10 cellular contexts compared by ENCODE assay signal in genomic region chr9:137034039-137034708, GRCh38. TPM values are rescaled to one million over a fixed set of nuclear protein-coding genes. Genes with fewer than 3 reads are reported as not detected.
DNase-seq lines count a peak whose midpoint lies in the region; TF ChIP-seq lines count a peak whose summit lies in the region.
"Had no signal": no experiment of that assay in that cellular context is flagged by ENCODE, and none has a peak within 500 bp of the region (broad histone marks: within the 10 kb centered on the region; RNA-seq: fewer than 3 reads in every experiment).

No MANE protein-coding gene starts in this region.

- H3K27ac ChIP-seq in HL-60 (replicated peaks), result peak overlapping the region; percentile 98
- no peak overlapping the region for H3K27ac ChIP-seq in neuronal stem cell (replicated peaks; ENCODE audit: low read length)
- H3K27ac ChIP-seq: parathyroid adenoma had no signal

- no peaks in the 10 kb centered on the region for H3K9me3 ChIP-seq in neuronal stem cell (replicated peaks in 1 of 2; ENCODE audit: control insufficient read depth in 2 of 2, insufficient read depth in 1 of 2, low read depth in 1 of 2, low read length in 2 of 2)

- no peaks in the 10 kb centered on the region for H3K27me3 ChIP-seq in HL-60 (ENCODE audit: insufficient read depth, poor library complexity, severe bottlenecking)
- H3K27me3 ChIP-seq in neuronal stem cell (ENCODE audit: control insufficient read depth in 3 of 3, insufficient read depth in 3 of 3, low read depth in 1 of 3, low read length in 3 of 3), result peaks cover 0 to 1% (median 0%) of the 10 kb centered on the region in 3 experiments

- TF ChIP-seq CTCF in HL-60 (IDR thresholded peaks at IDR 0.05; ENCODE audit: insufficient read depth, low read length), result no peak

- H2BK5ac ChIP-seq in neuronal stem cell (ENCODE audit: low read length), result no peak overlapping the region

- H2BK15ac ChIP-seq in neuronal stem cell (ENCODE audit: low read length), result peak overlapping the region; percentile 89

- peak overlapping the region; percentile 59 for H2BK12ac ChIP-seq in neuronal stem cell (ENCODE audit: low read length)

- peaks cover 4 to 8% of the 10 kb centered on the region in 2 donors for H3K4me1 ChIP-seq in neuronal stem cell (ENCODE audit: control insufficient read depth in 2 of 2, insufficient read depth in 1 of 2, low read depth in 1 of 2, low read length in 2 of 2)

- peak overlapping the region; percentile 67 for H3K4me3 Mint-ChIP-seq in activated T-helper 1 cell treated with anti-CD3 and anti-CD28 coated beads, Interleukin-12 subunit alpha, Interleukin-12 subunit beta, Interleukin-2, Interleukin-4 antibody, amounts not matched to agents 30 ng/mL and 10 ng/mL and 1 ng/mL, durations not matched to agents 14 hours and 24 hours and 36 hours

- DNase-seq in SIG-M5 treated with dmso at 0.1 percent for 504 hours (lab: John Stamatoyannopoulos, UW; ENCODE audit: unreplicated experiment), result peak; percentile 68
- DNase-seq in SIG-M5 (lab: John Stamatoyannopoulos, UW), result no peak
- DNase-seq in HL-60 (ENCODE audit: low read depth in 1 of 2, low spot score in 1 of 2), result peak; percentile 95
- DNase-seq in activated T-helper 1 cell treated with anti-CD3 and anti-CD28 coated beads, Interleukin-12 subunit alpha, Interleukin-12 subunit beta, Interleukin-2, Interleukin-4 antibody, amounts not matched to agents 30 ng/mL and 10 ng/mL and 1 ng/mL, durations not matched to agents 14 hours and 24 hours and 36 hours (ENCODE audit: low spot score), result no peak
- DNase-seq in neuronal stem cell (ENCODE audit: low spot score), result no peak
- DNase-seq in stimulated activated CD4-positive, alpha-beta T cell treated with anti-CD3 and anti-CD28 coated beads, Interleukin-4, amount 100 ng/mL, for 1 hour, result no peak
- DNase-seq in SK-N-DZ (ENCODE audit: low spot score), result no peak
- DNase-seq in hippocampal formation (lab: John Stamatoyannopoulos, UW), result no peak
- DNase-seq: NCI-H1417 treated with DMSO at 0.1 percent for 48 hours had no signal

- H4K8ac ChIP-seq in neuronal stem cell (ENCODE audit: low read depth, low read length), result no peak overlapping the region

- peak overlapping the region; percentile 55 for H3K23ac ChIP-seq in neuronal stem cell (ENCODE audit: low read depth, low read length, poor library complexity)

- H3K79me1 ChIP-seq in neuronal stem cell (ENCODE audit: low read depth, low read length), result peaks cover 3% of the 10 kb centered on the region

- peaks cover 0 to 14% of the 10 kb centered on the region in 2 donors for H3K36me3 ChIP-seq in neuronal stem cell (replicated peaks in 1 of 2; ENCODE audit: control insufficient read depth in 2 of 2, insufficient read depth in 2 of 2, low read length in 2 of 2)

- H2AK5ac ChIP-seq in neuronal stem cell (ENCODE audit: low read depth, low read length), result peak overlapping the region; percentile 99

- peak overlapping the region; percentile 94 for H3K18ac ChIP-seq in neuronal stem cell (ENCODE audit: low read length)

- peak overlapping the region; percentile 89 for H2BK120ac ChIP-seq in neuronal stem cell (ENCODE audit: low read depth, low read length)

- no CpG with 5 or more reads among the region's 15 CpGs for WGBS in neuronal stem cell (ENCODE audit: extremely low coverage in 2 of 2, insufficient read length in 2 of 2, insufficient replicate concordance in 1 of 2), 2 donors

- H3K36me3 Mint-ChIP-seq in activated T-helper 1 cell treated with anti-CD3 and anti-CD28 coated beads, Interleukin-12 subunit alpha, Interleukin-12 subunit beta, Interleukin-2, Interleukin-4 antibody, amounts not matched to agents 30 ng/mL and 10 ng/mL and 1 ng/mL, durations not matched to agents 14 hours and 24 hours and 36 hours (ENCODE audit: low read depth), result peaks cover 2% of the 10 kb centered on the region

- no peaks in the 10 kb centered on the region for H3K9me3 Mint-ChIP-seq in activated T-helper 1 cell treated with anti-CD3 and anti-CD28 coated beads, Interleukin-12 subunit alpha, Interleukin-12 subunit beta, Interleukin-2, Interleukin-4 antibody, amounts not matched to agents 30 ng/mL and 10 ng/mL and 1 ng/mL, durations not matched to agents 14 hours and 24 hours and 36 hours

- peaks cover 36% of the 10 kb centered on the region for H3K4me1 Mint-ChIP-seq in activated T-helper 1 cell treated with anti-CD3 and anti-CD28 coated beads, Interleukin-12 subunit alpha, Interleukin-12 subunit beta, Interleukin-2, Interleukin-4 antibody, amounts not matched to agents 30 ng/mL and 10 ng/mL and 1 ng/mL, durations not matched to agents 14 hours and 24 hours and 36 hours (ENCODE audit: low read depth)

- no peak overlapping the region for H3K4me2 ChIP-seq in neuronal stem cell (ENCODE audit: insufficient read depth, low read length, poor library complexity, severe bottlenecking)

- no peak overlapping the region for H4K91ac ChIP-seq in neuronal stem cell (ENCODE audit: low read depth, low read length, poor library complexity)

- intact Hi-C loops in activated T-helper 1 cell treated with anti-CD3 and anti-CD28 coated beads, Interleukin-12 subunit alpha, Interleukin-12 subunit beta, Interleukin-2, Interleukin-4 antibody, amounts not matched to agents 30 ng/mL and 10 ng/mL and 1 ng/mL, durations not matched to agents 14 hours and 24 hours and 36 hours (cut with micrococcal nuclease), result loop anchor here (2.0 kb wide), 3 partner anchors 33 to 191 kb away; partner anchors contain the start of genes AJM1 and PAXX

- peak overlapping the region; percentile 39 for H3K14ac ChIP-seq in neuronal stem cell (ENCODE audit: low read length)

- H2AFZ ChIP-seq in neuronal stem cell (ENCODE audit: low read length), result no peak overlapping the region
- H2AFZ ChIP-seq: parathyroid adenoma had no signal

- no peak overlapping the region for H3K4ac ChIP-seq in neuronal stem cell (ENCODE audit: low read length)

- H3K27ac Mint-ChIP-seq in activated T-helper 1 cell treated with anti-CD3 and anti-CD28 coated beads, Interleukin-12 subunit alpha, Interleukin-12 subunit beta, Interleukin-2, Interleukin-4 antibody, amounts not matched to agents 30 ng/mL and 10 ng/mL and 1 ng/mL, durations not matched to agents 14 hours and 24 hours and 36 hours, result peak overlapping the region; percentile 87

- H3K4me3 ChIP-seq in HL-60 (replicated peaks; ENCODE audit: insufficient read depth, low read length) (peak overlapping the region; percentile 88), neuronal stem cell (ENCODE audit: low read length in 2 of 2) (no peak overlapping the region)

- H3K27me3 Mint-ChIP-seq in activated T-helper 1 cell treated with anti-CD3 and anti-CD28 coated beads, Interleukin-12 subunit alpha, Interleukin-12 subunit beta, Interleukin-2, Interleukin-4 antibody, amounts not matched to agents 30 ng/mL and 10 ng/mL and 1 ng/mL, durations not matched to agents 14 hours and 24 hours and 36 hours (ENCODE audit: insufficient read depth), result no peaks in the 10 kb centered on the region

- H3K9ac ChIP-seq in neuronal stem cell (ENCODE audit: low read depth, low read length, poor library complexity), result no peak overlapping the region
- H3K9ac ChIP-seq: parathyroid adenoma had no signal

RNA-seq across cellular contexts. Expression of gene FUT7, which starts 2.3 kb away (rescaled TPM):
- total RNA-seq in activated T-helper 1 cell treated with anti-CD3 and anti-CD28 coated beads, Interleukin-12 subunit alpha, Interleukin-12 subunit beta, Interleukin-2, Interleukin-4 antibody, amounts not matched to agents 30 ng/mL and 10 ng/mL and 1 ng/mL, durations not matched to agents 14 hours and 24 hours and 36 hours, result 0.16 and 0.22 TPM in 2 replicates
- polyA plus RNA-seq in neuronal stem cell (2013, experiment 1 of 2), result not detected
- not detected for polyA plus RNA-seq in neuronal stem cell (2013, experiment 2 of 2)
- 0.22 TPM in 1 of 2 replicates, not detected in the other for polyA plus RNA-seq in SK-N-DZ (2014; cell fraction: cytosol; rRNA removed)
- polyA plus RNA-seq in SK-N-DZ (2014; cell fraction: nucleus; rRNA removed), result 0.15 TPM in 2 replicates

RNA-seq across cellular contexts. Expression of gene ABCA2, which starts 6.1 kb away (rescaled TPM):
- total RNA-seq in activated T-helper 1 cell treated with anti-CD3 and anti-CD28 coated beads, Interleukin-12 subunit alpha, Interleukin-12 subunit beta, Interleukin-2, Interleukin-4 antibody, amounts not matched to agents 30 ng/mL and 10 ng/mL and 1 ng/mL, durations not matched to agents 14 hours and 24 hours and 36 hours, result 25.7 and 26.9 TPM in 2 replicates
- polyA plus RNA-seq in neuronal stem cell (2013, experiment 1 of 2), result 27.7 TPM
- polyA plus RNA-seq in neuronal stem cell (2013, experiment 2 of 2), result 24.0 TPM
- polyA plus RNA-seq in SK-N-DZ (2014; cell fraction: cytosol; rRNA removed), result 13.0 and 16.4 TPM in 2 replicates
- polyA plus RNA-seq in SK-N-DZ (2014; cell fraction: nucleus; rRNA removed), result 89.2 and 146 TPM in 2 replicates

RNA-seq across cellular contexts. Expression of gene NPDC1, which starts 11.8 kb away (rescaled TPM):
- 78.2 and 80.1 TPM in 2 replicates for total RNA-seq in activated T-helper 1 cell treated with anti-CD3 and anti-CD28 coated beads, Interleukin-12 subunit alpha, Interleukin-12 subunit beta, Interleukin-2, Interleukin-4 antibody, amounts not matched to agents 30 ng/mL and 10 ng/mL and 1 ng/mL, durations not matched to agents 14 hours and 24 hours and 36 hours
- polyA plus RNA-seq in neuronal stem cell (2013, experiment 1 of 2), result 41.2 TPM
- polyA plus RNA-seq in neuronal stem cell (2013, experiment 2 of 2), result 37.6 TPM
- 34.3 and 47.9 TPM in 2 replicates for polyA plus RNA-seq in SK-N-DZ (2014; cell fraction: cytosol; rRNA removed)
- 420 and 583 TPM in 2 replicates for polyA plus RNA-seq in SK-N-DZ (2014; cell fraction: nucleus; rRNA removed)

RNA-seq across cellular contexts. Expression of gene ENTPD2, which starts 19.7 kb away (rescaled TPM):
- total RNA-seq in activated T-helper 1 cell treated with anti-CD3 and anti-CD28 coated beads, Interleukin-12 subunit alpha, Interleukin-12 subunit beta, Interleukin-2, Interleukin-4 antibody, amounts not matched to agents 30 ng/mL and 10 ng/mL and 1 ng/mL, durations not matched to agents 14 hours and 24 hours and 36 hours, result not detected in 2 replicates
- 0.01 TPM for polyA plus RNA-seq in neuronal stem cell (2013, experiment 1 of 2)
- not detected for polyA plus RNA-seq in neuronal stem cell (2013, experiment 2 of 2)
- polyA plus RNA-seq in SK-N-DZ (2014; cell fraction: cytosol; rRNA removed), result not detected in 2 replicates
- polyA plus RNA-seq in SK-N-DZ (2014; cell fraction: nucleus; rRNA removed), result 1.2 TPM in 1 of 2 replicates, not detected in the other

RNA-seq across cellular contexts. Expression of gene SAPCD2, which starts 36.2 kb away (rescaled TPM):
- 23.9 and 25.1 TPM in 2 replicates for total RNA-seq in activated T-helper 1 cell treated with anti-CD3 and anti-CD28 coated beads, Interleukin-12 subunit alpha, Interleukin-12 subunit beta, Interleukin-2, Interleukin-4 antibody, amounts not matched to agents 30 ng/mL and 10 ng/mL and 1 ng/mL, durations not matched to agents 14 hours and 24 hours and 36 hours
- polyA plus RNA-seq in neuronal stem cell (2013, experiment 1 of 2), result 15.6 TPM
- polyA plus RNA-seq in neuronal stem cell (2013, experiment 2 of 2), result 16.0 TPM
- 58.9 and 76.5 TPM in 2 replicates for polyA plus RNA-seq in SK-N-DZ (2014; cell fraction: cytosol; rRNA removed)
- polyA plus RNA-seq in SK-N-DZ (2014; cell fraction: nucleus; rRNA removed), result 89.1 and 125 TPM in 2 replicates

Comparison
In these comparisons a context has a peak if more than half of its experiments do, and no peak if none do; other contexts are left out.
1. DNase-seq: peak in SIG-M5 treated with dmso at 0.1 percent for 504 hours (single experiment) and HL-60 (2 of 2); none in SIG-M5 (single experiment), activated T-helper 1 cell treated with anti-CD3 and anti-CD28 coated beads, Interleukin-12 subunit alpha, Interleukin-12 subunit beta, Interleukin-2, Interleukin-4 antibody, amounts not matched to agents 30 ng/mL and 10 ng/mL and 1 ng/mL, durations not matched to agents 14 hours and 24 hours and 36 hours (single experiment), neuronal stem cell (single experiment), stimulated activated CD4-positive, alpha-beta T cell treated with anti-CD3 and anti-CD28 coated beads, Interleukin-4, amount 100 ng/mL, for 1 hour (single experiment), SK-N-DZ (single experiment) and hippocampal formation (0 of 2).